ENCODE assay signal across 6 cellular contexts in the genomic region with DNA sequence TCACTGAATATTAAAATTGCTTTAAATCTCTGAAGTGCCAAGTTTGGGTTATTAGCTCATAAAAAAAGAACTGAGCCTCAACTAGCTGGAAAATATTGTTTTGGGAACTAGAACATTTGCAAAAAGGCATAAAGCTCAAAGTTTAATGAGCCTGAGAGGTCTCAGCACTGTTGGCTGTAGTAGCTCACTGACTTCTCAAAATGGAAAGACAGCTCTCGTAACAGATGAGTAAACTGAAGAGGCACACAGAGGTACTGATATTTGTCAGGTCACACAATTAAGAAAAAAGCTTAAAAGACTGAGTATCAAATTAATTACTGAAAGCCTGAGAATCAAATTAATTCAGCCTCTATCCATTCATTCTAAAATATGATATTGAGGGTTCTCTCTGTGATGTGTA.
A peak's percentile ranks its signal among the peaks of the same experiment; 100 is the strongest.
DNase-seq lines count a peak whose midpoint lies in the region; ATAC-seq, FAIRE-seq and TF ChIP-seq lines count a peak whose summit lies in the region.
"Not testable (repeated sequence)": the region's sequence is repeated elsewhere in the genome, so short reads cannot be mapped to it uniquely, and the experiment has no call there.

No MANE protein-coding gene starts in this region.

- peak; percentile 50 for ATAC-seq in HG03432 (IDR thresholded peaks at IDR 0.05; ENCODE audit: unreplicated experiment)

- not testable (repeated sequence) for TF ChIP-seq CTCF in D721Med (IDR thresholded peaks at IDR 0.05; ENCODE audit: insufficient read depth, missing control alignments); neural progenitor cell (IDR thresholded peaks at IDR 0.05)

- H3K9me3 Mint-ChIP-seq in neural progenitor cell = not testable (repeated sequence)

- not testable (repeated sequence) for H3K4me1 Mint-ChIP-seq in neural progenitor cell

- not testable (repeated sequence) for H3K9ac ChIP-seq in neural progenitor cell

- not testable (repeated sequence) for H3K4me3 ChIP-seq in neural progenitor cell

- H3K4me3 Mint-ChIP-seq in neural progenitor cell = not testable (repeated sequence)

- not testable (repeated sequence) for H3K27me3 ChIP-seq in neural progenitor cell

- H3F3A ChIP-seq in neural progenitor cell (ENCODE audit: low read depth) = not testable (repeated sequence)

- not testable (repeated sequence) for H3K27me3 Mint-ChIP-seq in neural progenitor cell (ENCODE audit: insufficient read depth, low read depth)

- not testable (repeated sequence) for H3K27ac Mint-ChIP-seq in neural progenitor cell

- H3K36me3 Mint-ChIP-seq in neural progenitor cell = not testable (repeated sequence)

- DNase-seq in D721Med (ENCODE audit: insufficient read length, low spot score); GM12891 (ENCODE audit: insufficient read length, low spot score); GM19239 (ENCODE audit: insufficient read length, low spot score); neural progenitor cell (ENCODE audit: low spot score): not testable (repeated sequence)
- peak; percentile 17 for DNase-seq in SHP77 treated with DMSO at 0.1 percent for 48 hours (lab: John Stamatoyannopoulos, UW)

- not testable (repeated sequence) for H3K36me3 ChIP-seq in neural progenitor cell

- not testable (repeated sequence) for TF ChIP-seq POLR2A in GM12891 (IDR thresholded peaks at IDR 0.05; ENCODE audit: low read depth, low read length)

- not testable (repeated sequence) for H3K9me3 ChIP-seq in neural progenitor cell (ENCODE audit: low read depth)

- H3K27ac ChIP-seq in neural progenitor cell = not testable (repeated sequence)

- peaks cover 10% of the 10 kb centered on the region for H3K4me1 ChIP-seq in neural progenitor cell

- peak overlapping the region; percentile 68 for H2AFZ ChIP-seq in neural progenitor cell (replicated peaks)

- not testable (repeated sequence) for H3K4me2 ChIP-seq in neural progenitor cell

- H3K79me2 ChIP-seq in neural progenitor cell (ENCODE audit: low read depth) = not testable (repeated sequence)

- FAIRE-seq in D721Med (lab: Jason Lieb, UNC) = peak; percentile 32
- FAIRE-seq in GM12891 (lab: Jason Lieb, UNC) = peak; percentile 16
- peak; percentile 76 for FAIRE-seq in GM19239 (lab: Jason Lieb, UNC)

- H4K20me1 ChIP-seq in neural progenitor cell (ENCODE audit: low read depth) = not testable (repeated sequence)
